ENCODE assay signal across 23 cellular contexts in genomic region chr2:30041884-30042283, GRCh38.
DNase-seq lines count a peak whose midpoint lies in the region; ATAC-seq and TF ChIP-seq lines count a peak whose summit lies in the region.
"Had no signal": no experiment of that assay in that cellular context is flagged by ENCODE, and none has a peak within 500 bp of the region (broad histone marks: within the 10 kb centered on the region; RNA-seq: fewer than 3 reads in every experiment).

No MANE protein-coding gene starts in this region.

- no peaks in the 10 kb centered on the region for H3K9me3 Mint-ChIP-seq in endodermal cell
- no peaks in the 10 kb centered on the region for H3K9me3 Mint-ChIP-seq in naive thymus-derived CD8-positive, alpha-beta T cell
- H3K9me3 Mint-ChIP-seq: CD8-positive, alpha-beta memory T cell had no signal

- H3K27me3 ChIP-seq in lung (ENCODE audit: control insufficient read depth, insufficient read depth) (no peaks in the 10 kb centered on the region), endodermal cell (ENCODE audit: control insufficient read depth, insufficient read depth, low read length, poor library complexity, severe bottlenecking) (peaks cover 5% of the 10 kb centered on the region)
- H3K27me3 ChIP-seq: BE2C, BLaER1 had no signal

- POLR2A ChIA-PET in naive thymus-derived CD8-positive, alpha-beta T cell (lab: Charles Lee), result no interaction called here

- no peak overlapping the region for H3K9ac ChIP-seq in endodermal cell (ENCODE audit: extremely low read depth, low read length, poor library complexity, severe bottlenecking)
- H3K9ac ChIP-seq: BLaER1 had no signal

- H3K36me3 Mint-ChIP-seq in endodermal cell (ENCODE audit: low read depth), result no peaks in the 10 kb centered on the region
- H3K36me3 Mint-ChIP-seq in naive thymus-derived CD8-positive, alpha-beta T cell, result no peaks in the 10 kb centered on the region
- H3K36me3 Mint-ChIP-seq: CD14-positive monocyte; CD4-positive, alpha-beta memory T cell; CD4-positive, CD25-positive, alpha-beta regulatory T cell; CD8-positive, alpha-beta memory T cell had no signal

- DNase-seq in NCI-H82 treated with DMSO at 0.1 percent for 48 hours (lab: John Stamatoyannopoulos, UW; ENCODE audit: unreplicated experiment) (peak; percentile 60), lung (ENCODE audit: low spot score) (peak; percentile 3), endodermal cell (no peak)
- no peak for DNase-seq in naive thymus-derived CD8-positive, alpha-beta T cell
- DNase-seq: 8988T; ACHN; BE2C; C1 segment of cervical spinal cord; CD4-positive, alpha-beta memory T cell; CD4-positive, CD25-positive, alpha-beta regulatory T cell; CD8-positive, alpha-beta memory T cell; COR-L47; DMS 273 treated with DMSO at 0.1 percent for 48 hours; DMS153; DMS53; DMS79; DND-41; EL; GDM1 had no signal

- H3K4me3 ChIP-seq in lung (no peak overlapping the region), endodermal cell (ENCODE audit: low read length) (no peak overlapping the region)
- H3K4me3 ChIP-seq: BLaER1, GM12878 had no signal

- 75 to 85% methylated on average over 5 of the region's 5 CpGs for WGBS in lung, 2 donors
- 84 to 87% methylated on average over 5 of the region's 5 CpGs for WGBS in endodermal cell (ENCODE audit: insufficient coverage in 1 of 2, insufficient read length in 1 of 2), 2 experiments

- H3K4me3 Mint-ChIP-seq in endodermal cell, result no peak overlapping the region
- H3K4me3 Mint-ChIP-seq in naive thymus-derived CD8-positive, alpha-beta T cell, result no peak overlapping the region
- H3K4me3 Mint-ChIP-seq: CD14-positive monocyte; CD4-positive, alpha-beta memory T cell; CD4-positive, CD25-positive, alpha-beta regulatory T cell; CD8-positive, alpha-beta memory T cell had no signal

- TF ChIP-seq CTCF in lung (IDR thresholded peaks at IDR 0.05; ENCODE audit: control extremely low read depth, extremely low read depth), result no peak
- no peak for TF ChIP-seq CTCF in endodermal cell (conservative IDR thresholded peaks at IDR 0.05)

- H3K9me3 ChIP-seq in lung (ENCODE audit: control insufficient read depth in 2 of 2, insufficient read depth in 1 of 2, low read length in 1 of 2), result no peaks in the 10 kb centered on the region
- H3K9me3 ChIP-seq in endodermal cell (ENCODE audit: control insufficient read depth, low read length), result no peaks in the 10 kb centered on the region
- H3K9me3 ChIP-seq: BE2C, BLaER1 had no signal

- no peak overlapping the region for H3K27ac Mint-ChIP-seq in endodermal cell
- H3K27ac Mint-ChIP-seq in naive thymus-derived CD8-positive, alpha-beta T cell, result peak overlapping the region in 1 of 10 donors; percentile 41
- H3K27ac Mint-ChIP-seq: CD14-positive monocyte; CD4-positive, alpha-beta memory T cell; CD4-positive, CD25-positive, alpha-beta regulatory T cell; CD8-positive, alpha-beta memory T cell had no signal

- H3K36me3 ChIP-seq in lung (ENCODE audit: control insufficient read depth in 2 of 2, insufficient read depth in 2 of 2, low read length in 2 of 2) (no peaks in the 10 kb centered on the region), endodermal cell (ENCODE audit: control insufficient read depth, insufficient read depth, low read length) (no peaks in the 10 kb centered on the region)
- H3K36me3 ChIP-seq: BE2C, BLaER1 had no signal

- H3K27me3 Mint-ChIP-seq in endodermal cell (ENCODE audit: insufficient read depth), result peaks cover 8% of the 10 kb centered on the region
- peaks cover 6 to 34% (median 18%) of the 10 kb centered on the region in 5 donors for H3K27me3 Mint-ChIP-seq in naive thymus-derived CD8-positive, alpha-beta T cell

- ATAC-seq in lung (ENCODE audit: insufficient read depth, low FRiP score) (no peak), GM18907 (IDR thresholded peaks at IDR 0.05; ENCODE audit: unreplicated experiment) (no peak)
- ATAC-seq in naive thymus-derived CD8-positive, alpha-beta T cell, result no peak
- ATAC-seq: GM12878 had no signal

- H3K27ac ChIP-seq in lung (ENCODE audit: low read depth in 1 of 2, low read length in 1 of 2), result no peak overlapping the region
- no peak overlapping the region for H3K27ac ChIP-seq in endodermal cell (ENCODE audit: low read depth, low read length)
- H3K27ac ChIP-seq: BLaER1 had no signal

- H3K4me1 ChIP-seq in lung (ENCODE audit: control insufficient read depth in 2 of 2, insufficient read depth in 2 of 2, low read length in 2 of 2) (no peaks in the 10 kb centered on the region), endodermal cell (ENCODE audit: control insufficient read depth, insufficient read depth, low read length) (peaks cover 6% of the 10 kb centered on the region)
- H3K4me1 ChIP-seq: BE2C, BLaER1 had no signal

- peaks cover 22% of the 10 kb centered on the region for H3K4me1 Mint-ChIP-seq in endodermal cell
- no peaks in the 10 kb centered on the region for H3K4me1 Mint-ChIP-seq in naive thymus-derived CD8-positive, alpha-beta T cell
- H3K4me1 Mint-ChIP-seq: CD14-positive monocyte; CD4-positive, alpha-beta memory T cell; CD4-positive, CD25-positive, alpha-beta regulatory T cell; CD8-positive, alpha-beta memory T cell had no signal

Comparison
In these comparisons a context has a peak if more than half of its experiments do, and no peak if none do; other contexts are left out.
1. DNase-seq: peak in NCI-H82 treated with DMSO at 0.1 percent for 48 hours (single experiment) and lung (single experiment); none in endodermal cell (single experiment) and naive thymus-derived CD8-positive, alpha-beta T cell (0 of 10).